ENCODE assay signal across 8 cellular contexts in genomic region chr2:70089220-70089945, GRCh38. TPM values are rescaled to one million over a fixed set of nuclear protein-coding genes. Genes with fewer than 3 reads are reported as not detected.
DNase-seq lines count a peak whose midpoint lies in the region; ATAC-seq and TF ChIP-seq lines count a peak whose summit lies in the region.

No MANE protein-coding gene starts in this region.

- H3K27me3 ChIP-seq in KMS-11 (ENCODE audit: insufficient read depth, low read depth) (no peaks in the 10 kb centered on the region), WERI-Rb-1 (ENCODE audit: insufficient read depth, low read depth, severe bottlenecking) (no peaks in the 10 kb centered on the region), osteoblast (ENCODE audit: insufficient read depth, low read length) (no peaks in the 10 kb centered on the region)

- H3K4me1 ChIP-seq in KMS-11 (ENCODE audit: low read depth, poor library complexity, severe bottlenecking) (peaks cover 33% of the 10 kb centered on the region), osteoblast (ENCODE audit: insufficient read depth, low read length) (peaks cover 39% of the 10 kb centered on the region)

- H3K4me3 ChIP-seq in KMS-11 (IDR thresholded peaks at IDR 0.05; ENCODE audit: insufficient read depth, low read depth, low read length) (peak overlapping the region; percentile 75), WERI-Rb-1 (ENCODE audit: low read depth, low read length) (peak overlapping the region; percentile 98), epithelial cell of proximal tubule (ENCODE audit: low read depth, low read length) (peak overlapping the region; percentile 73), osteoblast (ENCODE audit: insufficient read depth, low read length) (peak overlapping the region; percentile 96)

- H3K79me2 ChIP-seq in KMS-11 (ENCODE audit: insufficient read depth, low read depth) (peaks cover 35% of the 10 kb centered on the region), osteoblast (ENCODE audit: insufficient read depth, low read length) (peaks cover 31% of the 10 kb centered on the region)

- peaks cover 4% of the 10 kb centered on the region; the same call in 1 of the 2 replicates for H3K36me3 ChIP-seq in KMS-11 (ENCODE audit: insufficient read depth)
- H3K36me3 ChIP-seq in WERI-Rb-1 = peaks cover 35% of the 10 kb centered on the region
- peaks cover 9% of the 10 kb centered on the region for H3K36me3 ChIP-seq in osteoblast (ENCODE audit: insufficient read depth, low read length)

- DNase-seq in COR-L47 (lab: John Stamatoyannopoulos, UW) (peak; percentile 88), WERI-Rb-1 (peak; percentile 33), epithelial cell of proximal tubule (ENCODE audit: low read depth) (no peak), osteoblast (ENCODE audit: insufficient read length, low spot score, missing footprints) (no peak)

- H3K9me3 ChIP-seq in WERI-Rb-1 (ENCODE audit: severe bottlenecking) (no peaks in the 10 kb centered on the region), osteoblast (ENCODE audit: low read depth, low read length) (no peaks in the 10 kb centered on the region)

- H3K9ac ChIP-seq in KMS-11 = peak overlapping the region; percentile 100

- H4K20me1 ChIP-seq in KMS-11 (ENCODE audit: insufficient read depth) (no peaks in the 10 kb centered on the region), osteoblast (ENCODE audit: insufficient read depth, low read length) (peaks cover 8% of the 10 kb centered on the region)

- peak overlapping the region; percentile 100 for H3K4me2 ChIP-seq in KMS-11
- peak overlapping the region; percentile 99 for H3K4me2 ChIP-seq in osteoblast (ENCODE audit: insufficient read depth, low read length)

- TF ChIP-seq CTCF in KMS-11 (conservative IDR thresholded peaks at IDR 0.05; ENCODE audit: low read depth, low read length) (no peak), WERI-Rb-1 (IDR thresholded peaks at IDR 0.05; ENCODE audit: low read depth, low read length) (no peak), epithelial cell of proximal tubule (conservative IDR thresholded peaks at IDR 0.05; ENCODE audit: low read depth, low read length) (no peak), osteoblast (IDR thresholded peaks at IDR 0.05; ENCODE audit: extremely low read depth, low read depth, low read length) (no peak)

- H3K27ac ChIP-seq in KMS-11 (peak overlapping the region; percentile 100), WERI-Rb-1 (peak overlapping the region; percentile 100), osteoblast (ENCODE audit: low read depth, low read length) (peak overlapping the region; percentile 100)

- H2AFZ ChIP-seq in KMS-11 (ENCODE audit: low read depth) = no peak overlapping the region
- no peak overlapping the region for H2AFZ ChIP-seq in osteoblast (ENCODE audit: low read length)

- ATAC-seq in HG02678 (IDR thresholded peaks at IDR 0.05; ENCODE audit: unreplicated experiment) (no peak), HG03378 (IDR thresholded peaks at IDR 0.05; ENCODE audit: unreplicated experiment) (no peak), GM18498 (IDR thresholded peaks at IDR 0.05; ENCODE audit: unreplicated experiment) (no peak)

RNA-seq across cellular contexts. Expression of gene PCBP1, which starts 2.1 kb away (rescaled TPM):
- 73.6 and 100 TPM in 2 replicates for total RNA-seq in epithelial cell of proximal tubule
- 55.7 and 70.7 TPM in 2 replicates for total RNA-seq in osteoblast

Comparison
In these comparisons a context has a peak if more than half of its experiments do, and no peak if none do; other contexts are left out.
1. DNase-seq: peak in COR-L47 (single experiment) and WERI-Rb-1 (single experiment); none in epithelial cell of proximal tubule (single experiment) and osteoblast (single experiment).
2. Peak in every context shown above with its lines, with median percentiles within 50 percentile points of each other: H3K27ac ChIP-seq and H3K4me3 ChIP-seq.